8 cellular contexts compared by ENCODE assay signal in genomic region chr9:101235105-101235866, GRCh38.
DNase-seq lines count a peak whose midpoint lies in the region; TF ChIP-seq lines count a peak whose summit lies in the region.

No MANE protein-coding gene starts in this region.

- DNase-seq in GM03348 (ENCODE audit: low spot score): peak; percentile 17
- peak; percentile 2 for DNase-seq in HPDE6-E6E7 (ENCODE audit: extremely low spot score)
- DNase-seq in PC-9: no peak
- DNase-seq in glomerular endothelial cell (ENCODE audit: extremely low read depth, low read depth, low spot score): peak; percentile 22
- no peak for DNase-seq in activated CD4-positive, alpha-beta T cell treated with anti-CD3 and anti-CD28 coated beads for 4 hours
- DNase-seq in NCI-H2196 (lab: John Stamatoyannopoulos, UW; ENCODE audit: unreplicated experiment): no peak
- no peak for DNase-seq in activated CD4-positive, CD25-positive, alpha-beta regulatory T cell (lab: John Stamatoyannopoulos, UW)
- DNase-seq in activated CD4-positive, alpha-beta T cell treated with anti-CD3 and anti-CD28 coated beads, Interleukin-2, amount 50 U/mL, for 1 hour: no peak

- H3K4me3 ChIP-seq in PC-9: no peak overlapping the region

- H3K4me1 ChIP-seq in PC-9 (replicated peaks; ENCODE audit: insufficient read depth): no peaks in the 10 kb centered on the region

- H3K79me2 ChIP-seq in PC-9 (ENCODE audit: low read depth): no peaks in the 10 kb centered on the region

- H4K20me1 ChIP-seq in PC-9 (ENCODE audit: insufficient read depth): no peaks in the 10 kb centered on the region

- CTCF ChIA-PET in PC-9 (lab: Charles Lee): interaction anchor here (1.2 kb wide), 1 partner anchor 633 kb away, joined by 4 read pairs; no protein-coding TSS in a partner anchor

- no peak overlapping the region for H3K27ac ChIP-seq in PC-9

- no TSS peak for BruUV-seq in PC-9 (replicated peaks; lab: Mats Ljungman, UMichigan)

- intact Hi-C loops in PC-9 (cut with micrococcal nuclease; ENCODE audit: unreplicated experiment): loop anchor here (1.0 to 10.0 kb wide), 2 partner anchors 530 to 633 kb away; no protein-coding TSS in a partner anchor

- peak; percentile 64 for TF ChIP-seq CTCF in PC-9 (conservative IDR thresholded peaks at IDR 0.05)

- no peak overlapping the region for H3K4me2 ChIP-seq in PC-9

- no peaks in the 10 kb centered on the region for H3K9me2 ChIP-seq in PC-9 (ENCODE audit: insufficient read depth)

- H3F3A ChIP-seq in PC-9 (ENCODE audit: insufficient read depth, low read depth): no peaks in the 10 kb centered on the region

- H2AFZ ChIP-seq in PC-9: no peak overlapping the region

- no peaks in the 10 kb centered on the region for H3K9me3 ChIP-seq in PC-9 (ENCODE audit: insufficient read depth, low read depth)

- H3K27me3 ChIP-seq in PC-9 (ENCODE audit: insufficient read depth, low read depth): no peaks in the 10 kb centered on the region

- no peaks in the 10 kb centered on the region for H3K36me3 ChIP-seq in PC-9 (ENCODE audit: low read depth)

- POLR2A ChIA-PET in PC-9 (lab: Charles Lee; ENCODE audit: unreplicated experiment): no interaction called here

Comparison
In these comparisons a context has a peak if more than half of its experiments do, and no peak if none do; other contexts are left out.
1. DNase-seq: peak in GM03348 (single experiment), HPDE6-E6E7 (single experiment) and glomerular endothelial cell (single experiment); none in PC-9 (0 of 2), activated CD4-positive, alpha-beta T cell treated with anti-CD3 and anti-CD28 coated beads for 4 hours (0 of 2), NCI-H2196 (single experiment), activated CD4-positive, CD25-positive, alpha-beta regulatory T cell (0 of 4) and activated CD4-positive, alpha-beta T cell treated with anti-CD3 and anti-CD28 coated beads, Interleukin-2, amount 50 U/mL, for 1 hour (single experiment).